In the genomic region with DNA sequence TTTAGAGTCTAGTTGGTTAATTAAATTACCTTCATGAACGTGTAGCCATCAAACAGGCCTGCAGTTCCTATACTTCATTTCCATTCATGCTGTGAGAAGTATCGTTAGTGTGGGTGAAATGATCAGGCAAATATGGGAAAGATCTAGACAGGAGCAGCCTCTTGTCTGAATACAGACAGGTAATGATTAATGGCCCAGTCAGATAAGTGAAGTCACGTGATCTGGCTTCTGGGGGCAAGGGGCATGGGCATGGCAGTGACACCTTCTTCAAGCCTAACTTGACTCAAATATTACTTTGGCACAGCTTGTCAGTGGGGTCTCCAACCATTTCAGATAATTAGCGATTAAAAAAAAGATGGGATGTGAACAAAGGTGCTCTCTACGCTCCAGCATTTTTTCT, we compare ENCODE assay signal across 29 cellular contexts. TPM values are rescaled to one million over a fixed set of nuclear protein-coding genes. Genes with fewer than 3 reads are reported as not detected.
"Had no signal": no experiment of that assay in that cellular context is flagged by ENCODE, and none has a peak within 500 bp of the region (broad histone marks: within the 10 kb centered on the region; RNA-seq: fewer than 3 reads in every experiment).

No MANE protein-coding gene starts in this region.

- H3K9me3 ChIP-seq: breast epithelium had no signal

- FAIRE-seq: TTC549 had no signal

- H3K4me3 Mint-ChIP-seq: activated CD4-positive, alpha-beta memory T cell treated with anti-CD3 and anti-CD28 coated beads, Interleukin-2, amount 10 ng/mL, durations not matched to agents 7 days and 5 days; activated CD4-positive, alpha-beta T cell treated with anti-CD3 and anti-CD28 coated beads, Interleukin-2, amount 10 ng/mL, durations not matched to agents 7 days and 5 days; activated naive CD4-positive, alpha-beta T cell treated with anti-CD3 and anti-CD28 coated beads, Interleukin-2, amount 50 U/mL, for 24 hours; activated T-cell treated with anti-CD3 and anti-CD28 coated beads, Interleukin-2, amount 50 U/mL, for 24 hours; activated T-helper 1 cell treated with anti-CD3 and anti-CD28 coated beads, Interleukin-12 subunit alpha, Interleukin-12 subunit beta, Interleukin-2, Interleukin-4 antibody, amounts not matched to agents 30 ng/mL and 10 ng/mL and 1 ng/mL, durations not matched to agents 14 hours and 24 hours and 36 hours; T-helper 17 cell had no signal

- H2AFZ ChIP-seq: PC-9 had no signal

- H3K4me3 ChIP-seq: breast epithelium, PC-9 had no signal

- H3K27me3 ChIP-seq: breast epithelium had no signal

- ATAC-seq: T-helper 17 cell had no signal

- H3K36me3 ChIP-seq: breast epithelium had no signal

- DNase-seq: activated CD4-positive, alpha-beta memory T cell treated with anti-CD3 and anti-CD28 coated beads, Interleukin-2, amount 10 ng/mL, durations not matched to agents 7 days and 5 days; activated CD4-positive, alpha-beta T cell treated with anti-CD3 and anti-CD28 coated beads, Interleukin-2, amount 10 ng/mL, durations not matched to agents 7 days and 5 days; activated CD4-positive, CD25-positive, alpha-beta regulatory T cell; activated CD8-positive, alpha-beta memory T cell treated with anti-CD3 and anti-CD28 coated beads, Interleukin-2, amount 50 U/mL, for 48 hours; activated effector memory CD4-positive, alpha-beta T cell treated with Interleukin-2 at 50 U/mL for 16 hours; activated naive CD4-positive, alpha-beta T cell; activated T-cell treated with anti-CD3 and anti-CD28 coated beads, Interleukin-2, amount 50 U/mL, for 24 hours; aorta; central memory CD4-positive, alpha-beta T cell; Karpas-422; MM.1S; NCI-H1105; NCI-H1436; NCI-H1694 treated with DMSO at 0.1 percent for 48 hours; NCI-H2081; NCI-H2171 treated with DMSO at 0.1 percent for 48 hours; NCI-H345; NCI-H510A; NCI-H526 treated with DMSO at 0.1 percent for 48 hours; PC-9; SIG-M5; T-helper 17 cell; T1000 had no signal

- H3K9me3 Mint-ChIP-seq: activated CD4-positive, alpha-beta memory T cell treated with anti-CD3 and anti-CD28 coated beads, Interleukin-2, amount 10 ng/mL, durations not matched to agents 7 days and 5 days; activated CD4-positive, alpha-beta T cell treated with anti-CD3 and anti-CD28 coated beads, Interleukin-2, amount 10 ng/mL, durations not matched to agents 7 days and 5 days; activated naive CD4-positive, alpha-beta T cell treated with anti-CD3 and anti-CD28 coated beads, Interleukin-2, amount 50 U/mL, for 24 hours; activated T-cell treated with anti-CD3 and anti-CD28 coated beads, Interleukin-2, amount 50 U/mL, for 24 hours; activated T-helper 1 cell treated with anti-CD3 and anti-CD28 coated beads, Interleukin-12 subunit alpha, Interleukin-12 subunit beta, Interleukin-2, Interleukin-4 antibody, amounts not matched to agents 30 ng/mL and 10 ng/mL and 1 ng/mL, durations not matched to agents 14 hours and 24 hours and 36 hours had no signal

- H3K4me1 Mint-ChIP-seq: activated CD4-positive, alpha-beta T cell treated with anti-CD3 and anti-CD28 coated beads, Interleukin-2, amount 10 ng/mL, durations not matched to agents 7 days and 5 days; activated naive CD4-positive, alpha-beta T cell treated with anti-CD3 and anti-CD28 coated beads, Interleukin-2, amount 50 U/mL, for 24 hours had no signal

- H3K4me2 ChIP-seq: PC-9 had no signal

- H3K36me3 Mint-ChIP-seq: activated naive CD4-positive, alpha-beta T cell treated with anti-CD3 and anti-CD28 coated beads, Interleukin-2, amount 50 U/mL, for 24 hours had no signal

- H3K27ac ChIP-seq: breast epithelium, PC-9, VCaP had no signal

- H3K27ac Mint-ChIP-seq: activated CD4-positive, alpha-beta memory T cell treated with anti-CD3 and anti-CD28 coated beads, Interleukin-2, amount 10 ng/mL, durations not matched to agents 7 days and 5 days; activated CD4-positive, alpha-beta T cell treated with anti-CD3 and anti-CD28 coated beads, Interleukin-2, amount 10 ng/mL, durations not matched to agents 7 days and 5 days; activated naive CD4-positive, alpha-beta T cell treated with anti-CD3 and anti-CD28 coated beads, Interleukin-2, amount 50 U/mL, for 24 hours; activated T-cell treated with anti-CD3 and anti-CD28 coated beads, Interleukin-2, amount 50 U/mL, for 24 hours; activated T-helper 1 cell treated with anti-CD3 and anti-CD28 coated beads, Interleukin-12 subunit alpha, Interleukin-12 subunit beta, Interleukin-2, Interleukin-4 antibody, amounts not matched to agents 30 ng/mL and 10 ng/mL and 1 ng/mL, durations not matched to agents 14 hours and 24 hours and 36 hours; T-helper 17 cell had no signal

- H3K4me1 ChIP-seq: breast epithelium had no signal

RNA-seq across cellular contexts. Expression of gene GUCY2C, which starts 17.9 kb away (rescaled TPM):
- total RNA-seq: activated CD4-positive, alpha-beta memory T cell treated with anti-CD3 and anti-CD28 coated beads, Interleukin-2, amount 10 ng/mL, durations not matched to agents 7 days and 5 days; activated CD4-positive, alpha-beta T cell treated with anti-CD3 and anti-CD28 coated beads, Interleukin-2, amount 10 ng/mL, durations not matched to agents 7 days and 5 days; activated T-helper 1 cell treated with anti-CD3 and anti-CD28 coated beads, Interleukin-12 subunit alpha, Interleukin-12 subunit beta, Interleukin-2, Interleukin-4 antibody, amounts not matched to agents 30 ng/mL and 10 ng/mL and 1 ng/mL, durations not matched to agents 14 hours and 24 hours and 36 hours; aorta; PC-9; RPMI7951; T-helper 17 cell had no signal
